In genomic region chr1:35568975-35569395, GRCh38 we compare ENCODE assay signal across 8 cellular contexts. TPM values are rescaled to one million over a fixed set of nuclear protein-coding genes. Genes with fewer than 3 reads are reported as not detected.
DNase-seq lines count a peak whose midpoint lies in the region; ATAC-seq and TF ChIP-seq lines count a peak whose summit lies in the region.

No MANE protein-coding gene starts in this region.

- peak; percentile 42 to 77 (median 61) for DNase-seq in CD4-positive, CD25-positive, alpha-beta regulatory T cell
- DNase-seq in HFF-Myc (ENCODE audit: extremely low read depth, low read depth) (peak; percentile 38), NCI-H82 (lab: John Stamatoyannopoulos, UW) (peak; percentile 87), endodermal cell (peak; percentile 92), mesenteric fat pad (ENCODE audit: low spot score) (peak; percentile 85)
- DNase-seq in activated CD8-positive, alpha-beta memory T cell treated with anti-CD3 and anti-CD28 coated beads for 24 hours: peak; percentile 84
- peak; percentile 44 for DNase-seq in stimulated activated naive CD4-positive, alpha-beta T cell treated with Interleukin-2 at 50 U/mL for 16 hours (lab: John Stamatoyannopoulos, UW)

- H3K4me3 ChIP-seq in CD4-positive, CD25-positive, alpha-beta regulatory T cell (ENCODE audit: low read depth, low read length): no peak overlapping the region
- H3K4me3 ChIP-seq in HFF-Myc (replicated peaks; ENCODE audit: low read depth, low read length): no peak overlapping the region
- no peak overlapping the region for H3K4me3 ChIP-seq in endodermal cell (ENCODE audit: low read length)

- peaks cover 0 to 26% (median 20%) of the 10 kb centered on the region in 4 donors for H3K4me1 Mint-ChIP-seq in CD4-positive, CD25-positive, alpha-beta regulatory T cell
- H3K4me1 Mint-ChIP-seq in endodermal cell: peaks cover 5% of the 10 kb centered on the region

- peaks cover 7% of the 10 kb centered on the region for H3K4me1 ChIP-seq in CD4-positive, CD25-positive, alpha-beta regulatory T cell (ENCODE audit: control insufficient read depth, insufficient read depth, low read length, poor library complexity, severe bottlenecking)
- H3K4me1 ChIP-seq in endodermal cell (ENCODE audit: control insufficient read depth, insufficient read depth, low read length): peaks cover 4% of the 10 kb centered on the region

- H3K36me3 Mint-ChIP-seq in CD4-positive, CD25-positive, alpha-beta regulatory T cell: peaks cover 10% of the 10 kb centered on the region
- H3K36me3 Mint-ChIP-seq in endodermal cell (ENCODE audit: low read depth): peaks cover 11% of the 10 kb centered on the region

- H3K9me3 Mint-ChIP-seq in CD4-positive, CD25-positive, alpha-beta regulatory T cell: peaks cover 0 to 3% (median 0%) of the 10 kb centered on the region in 7 donors
- no peaks in the 10 kb centered on the region for H3K9me3 Mint-ChIP-seq in endodermal cell

- 22 to 33% methylated on average over 3 to 4 of the region's 4 CpGs for WGBS in endodermal cell (ENCODE audit: insufficient coverage in 1 of 2, insufficient read length in 1 of 2), 2 experiments

- TF ChIP-seq CTCF in HFF-Myc (IDR thresholded peaks at IDR 0.05; ENCODE audit: low read depth, low read length, missing control alignments): peak; percentile 87
- TF ChIP-seq CTCF in endodermal cell (conservative IDR thresholded peaks at IDR 0.05): peak; percentile 94

- no peak overlapping the region for H3K27ac Mint-ChIP-seq in CD4-positive, CD25-positive, alpha-beta regulatory T cell
- no peak overlapping the region for H3K27ac Mint-ChIP-seq in endodermal cell

- H3K4me3 Mint-ChIP-seq in CD4-positive, CD25-positive, alpha-beta regulatory T cell: no peak overlapping the region
- H3K4me3 Mint-ChIP-seq in endodermal cell: no peak overlapping the region

- H3K27me3 ChIP-seq in CD4-positive, CD25-positive, alpha-beta regulatory T cell (ENCODE audit: control insufficient read depth, insufficient read depth, low read length): no peaks in the 10 kb centered on the region
- H3K27me3 ChIP-seq in endodermal cell (ENCODE audit: control insufficient read depth, insufficient read depth, low read length, poor library complexity, severe bottlenecking): peaks cover 44% of the 10 kb centered on the region

- no peaks in the 10 kb centered on the region for H3K36me3 ChIP-seq in CD4-positive, CD25-positive, alpha-beta regulatory T cell (ENCODE audit: control insufficient read depth, insufficient read depth, low read length)
- peaks cover 4% of the 10 kb centered on the region for H3K36me3 ChIP-seq in endodermal cell (ENCODE audit: control insufficient read depth, insufficient read depth, low read length)

- ATAC-seq in CD4-positive, CD25-positive, alpha-beta regulatory T cell (ENCODE audit: low read depth in 2 of 2): peak; percentile 26 to 57
- ATAC-seq in GM18907 (IDR thresholded peaks at IDR 0.05; ENCODE audit: unreplicated experiment): no peak

- no peaks in the 10 kb centered on the region for H3K9me3 ChIP-seq in CD4-positive, CD25-positive, alpha-beta regulatory T cell (ENCODE audit: control insufficient read depth in 2 of 2, low read length in 2 of 2)
- no peaks in the 10 kb centered on the region for H3K9me3 ChIP-seq in endodermal cell (ENCODE audit: control insufficient read depth, low read length)

- H3K27ac ChIP-seq in CD4-positive, CD25-positive, alpha-beta regulatory T cell (ENCODE audit: insufficient read depth, low read length, poor library complexity, severe bottlenecking): no peak overlapping the region
- H3K27ac ChIP-seq in endodermal cell (ENCODE audit: low read depth, low read length): no peak overlapping the region

- H3K9ac ChIP-seq in endodermal cell (ENCODE audit: extremely low read depth, low read length, poor library complexity, severe bottlenecking): no peak overlapping the region

- no peaks in the 10 kb centered on the region for H3K27me3 Mint-ChIP-seq in CD4-positive, CD25-positive, alpha-beta regulatory T cell
- peaks cover 59% of the 10 kb centered on the region for H3K27me3 Mint-ChIP-seq in endodermal cell (ENCODE audit: insufficient read depth)

RNA-seq across cellular contexts. Expression of gene TFAP2E, which starts 4.1 kb away (rescaled TPM):
- 5.1 TPM for total RNA-seq in CD4-positive, CD25-positive, alpha-beta regulatory T cell
- under 1 TPM in 3 of 4 donors, not detected in 1; 0.17 to 0.71 (median 0.21) TPM for polyA plus RNA-seq in CD4-positive, CD25-positive, alpha-beta regulatory T cell
- total RNA-seq in endodermal cell (under 1 TPM; 0.62 to 0.66 TPM), mesenteric fat pad (1.2 TPM)
- polyA plus RNA-seq in endodermal cell (2013, experiment 1 of 2): 0.53 TPM
- polyA plus RNA-seq in endodermal cell (2013, experiment 2 of 2): 0.54 TPM

RNA-seq across cellular contexts. Expression of gene NCDN, which starts 11.4 kb away (rescaled TPM):
- total RNA-seq in CD4-positive, CD25-positive, alpha-beta regulatory T cell: 28.7 TPM
- 10 to 100 TPM in 2 of 4 donors, 1 to 10 TPM in 2; 5.5 to 11.1 (median 10.1) TPM for polyA plus RNA-seq in CD4-positive, CD25-positive, alpha-beta regulatory T cell
- total RNA-seq in endodermal cell: 10 to 100 TPM; 25.3 to 33.4 TPM
- 17.1 TPM for polyA plus RNA-seq in endodermal cell (2013, experiment 1 of 2)
- polyA plus RNA-seq in endodermal cell (2013, experiment 2 of 2): 15.9 TPM
- 16.0 TPM for total RNA-seq in mesenteric fat pad

RNA-seq across cellular contexts. Expression of gene KIAA0319L, which starts 11.8 kb away (rescaled TPM):
- total RNA-seq in CD4-positive, CD25-positive, alpha-beta regulatory T cell: 72.4 TPM
- polyA plus RNA-seq in CD4-positive, CD25-positive, alpha-beta regulatory T cell: 10 to 100 TPM; 16.2 to 21.3 (median 17.4) TPM
- total RNA-seq in endodermal cell (10 to 100 TPM; 68.4 to 77.6 TPM), mesenteric fat pad (48.5 TPM)
- 60.0 TPM for polyA plus RNA-seq in endodermal cell (2013, experiment 1 of 2)
- polyA plus RNA-seq in endodermal cell (2013, experiment 2 of 2): 50.1 TPM

Comparison
In these comparisons a context has a peak if more than half of its experiments do, and no peak if none do; other contexts are left out.
1. DNase-seq: peak in every context shown above with its lines; median percentile 92 in endodermal cell; 87 in NCI-H82; 85 in mesenteric fat pad; 84 in activated CD8-positive, alpha-beta memory T cell treated with anti-CD3 and anti-CD28 coated beads for 24 hours; 61 in CD4-positive, CD25-positive, alpha-beta regulatory T cell; 44 in stimulated activated naive CD4-positive, alpha-beta T cell treated with Interleukin-2 at 50 U/mL for 16 hours; 38 in HFF-Myc.